In genomic region chr20:64076061-64076997, GRCh38 we compare ENCODE assay signal across 16 cellular contexts. TPM values are rescaled to one million over a fixed set of nuclear protein-coding genes. Genes with fewer than 3 reads are reported as not detected.
DNase-seq lines count a peak whose midpoint lies in the region; ATAC-seq, FAIRE-seq and TF ChIP-seq lines count a peak whose summit lies in the region.
"Had no signal": no experiment of that assay in that cellular context is flagged by ENCODE, and none has a peak within 500 bp of the region (broad histone marks: within the 10 kb centered on the region; RNA-seq: fewer than 3 reads in every experiment).

No MANE protein-coding gene starts in this region.

- H3K4ac ChIP-seq in neuronal stem cell (ENCODE audit: low read length), result no peak overlapping the region

- no peak overlapping the region for H4K8ac ChIP-seq in neuronal stem cell (ENCODE audit: low read depth, low read length)

- H2BK5ac ChIP-seq in neuronal stem cell (ENCODE audit: low read length), result peak overlapping the region; percentile 66

- H3K4me1 Mint-ChIP-seq in CD8-positive, alpha-beta T cell (ENCODE audit: low read depth), result peaks cover 20% of the 10 kb centered on the region
- peaks cover 25% of the 10 kb centered on the region for H3K4me1 Mint-ChIP-seq in activated naive CD8-positive, alpha-beta T cell treated with anti-CD3 and anti-CD28 coated beads, Interleukin-2, amount 50 U/mL, for 24 hours

- H2BK12ac ChIP-seq in neuronal stem cell (ENCODE audit: low read length), result no peak overlapping the region

- no peak overlapping the region for H3K9ac ChIP-seq in neuronal stem cell (ENCODE audit: low read depth, low read length, poor library complexity)

- H3K4me2 ChIP-seq in neuronal stem cell (ENCODE audit: insufficient read depth, low read length, poor library complexity, severe bottlenecking), result no peak overlapping the region

- no peaks in the 10 kb centered on the region for H3K27me3 Mint-ChIP-seq in CD8-positive, alpha-beta T cell (ENCODE audit: low read depth)
- no peaks in the 10 kb centered on the region for H3K27me3 Mint-ChIP-seq in activated naive CD8-positive, alpha-beta T cell treated with anti-CD3 and anti-CD28 coated beads, Interleukin-2, amount 50 U/mL, for 24 hours

- peaks cover 31% of the 10 kb centered on the region for H3K4me1 ChIP-seq in CD8-positive, alpha-beta T cell (ENCODE audit: insufficient read depth, low read length)
- peaks cover 10% of the 10 kb centered on the region for H3K4me1 ChIP-seq in HEK293 (ENCODE audit: control insufficient read depth, insufficient read depth, low read length)
- H3K4me1 ChIP-seq in neuronal stem cell (ENCODE audit: control insufficient read depth in 2 of 2, insufficient read depth in 1 of 2, low read depth in 1 of 2, low read length in 2 of 2), result peaks cover 17 to 30% of the 10 kb centered on the region in 2 donors

- DNase-seq in CD8-positive, alpha-beta T cell, result no peak
- no peak for DNase-seq in activated naive CD8-positive, alpha-beta T cell treated with anti-CD3 and anti-CD28 coated beads, Interleukin-2, amount 50 U/mL, for 24 hours
- DNase-seq in neuronal stem cell (ENCODE audit: low spot score), result no peak
- DNase-seq in frontal cortex (ENCODE audit: low spot score in 2 of 2), result no peak
- DNase-seq in HCEC 1CT, result no peak
- DNase-seq in stimulated activated CD4-positive, alpha-beta T cell treated with anti-CD3 and anti-CD28 coated beads, Interleukin-15, amount 100 ng/mL, for 24 hours, result no peak
- DNase-seq: erythroblast; NCI-H69; SHP77; stimulated activated CD4-positive, alpha-beta T cell treated with anti-CD3 and anti-CD28 coated beads, Interleukin-4, amount 100 ng/mL, for 4 hours had no signal

- peak overlapping the region; percentile 35 for H3K4me3 Mint-ChIP-seq in CD8-positive, alpha-beta T cell
- H3K4me3 Mint-ChIP-seq in activated naive CD8-positive, alpha-beta T cell treated with anti-CD3 and anti-CD28 coated beads, Interleukin-2, amount 50 U/mL, for 24 hours, result peak overlapping the region; percentile 86

- H3K23ac ChIP-seq in neuronal stem cell (ENCODE audit: low read depth, low read length, poor library complexity), result no peak overlapping the region

- no peaks in the 10 kb centered on the region for H3K9me3 Mint-ChIP-seq in CD8-positive, alpha-beta T cell
- no peaks in the 10 kb centered on the region for H3K9me3 Mint-ChIP-seq in activated naive CD8-positive, alpha-beta T cell treated with anti-CD3 and anti-CD28 coated beads, Interleukin-2, amount 50 U/mL, for 24 hours

- peak overlapping the region; percentile 85 for H3K4me3 ChIP-seq in CD8-positive, alpha-beta T cell (ENCODE audit: low read depth, low read length)
- no peak overlapping the region for H3K4me3 ChIP-seq in HEK293 (ENCODE audit: low read depth, low read length)
- H3K4me3 ChIP-seq in neuronal stem cell (ENCODE audit: low read length in 2 of 2), result no peak overlapping the region
- H3K4me3 ChIP-seq: cardiac muscle cell had no signal

- H4K91ac ChIP-seq in neuronal stem cell (ENCODE audit: low read depth, low read length, poor library complexity), result no peak overlapping the region

- H3K9me3 ChIP-seq in CD8-positive, alpha-beta T cell (ENCODE audit: low read length), result no peaks in the 10 kb centered on the region
- no peaks in the 10 kb centered on the region for H3K9me3 ChIP-seq in HEK293 (ENCODE audit: control insufficient read depth, insufficient read depth, low read depth, low read length)
- H3K9me3 ChIP-seq in neuronal stem cell (replicated peaks in 1 of 2; ENCODE audit: control insufficient read depth in 2 of 2, insufficient read depth in 1 of 2, low read depth in 1 of 2, low read length in 2 of 2), result no peaks in the 10 kb centered on the region

- peaks cover 11% of the 10 kb centered on the region for H3K79me1 ChIP-seq in neuronal stem cell (ENCODE audit: low read depth, low read length)

- POLR2A ChIA-PET in CD8-positive, alpha-beta T cell (lab: Charles Lee), result interaction anchor here (1.8 kb wide), 1 partner anchor 14 kb away, joined by 7 read pairs; the partner anchor contains the start of gene TCEA2
- POLR2A ChIA-PET in HEK293 (lab: Yijun Ruan, JAX), result interaction anchor here (0.5 to 0.6 kb wide), 2 partner anchors 14 to 17 kb away, joined by 3 read pairs; no protein-coding TSS in a partner anchor

- intact Hi-C loops in CD8-positive, alpha-beta T cell (cut with DNase I, micrococcal nuclease), result loop anchor here in 1 of 2 experiments (5.0 kb wide), 1 partner anchor 119 kb away; the partner anchor contains the start of gene UCKL1

- H3K18ac ChIP-seq in neuronal stem cell (ENCODE audit: low read length), result no peak overlapping the region

- no peaks in the 10 kb centered on the region for H3K27me3 ChIP-seq in CD8-positive, alpha-beta T cell (ENCODE audit: insufficient read depth, low read length)
- H3K27me3 ChIP-seq in neuronal stem cell (ENCODE audit: control insufficient read depth in 3 of 3, insufficient read depth in 3 of 3, low read depth in 1 of 3, low read length in 3 of 3), result peaks cover 0 to 2% (median under 1%) of the 10 kb centered on the region in 3 experiments
- H3K27me3 ChIP-seq: cardiac muscle cell had no signal

- H3K36me3 Mint-ChIP-seq in CD8-positive, alpha-beta T cell, result peaks cover 33% of the 10 kb centered on the region
- peaks cover 4% of the 10 kb centered on the region for H3K36me3 Mint-ChIP-seq in activated naive CD8-positive, alpha-beta T cell treated with anti-CD3 and anti-CD28 coated beads, Interleukin-2, amount 50 U/mL, for 24 hours (ENCODE audit: low read depth)

- no peak overlapping the region for H3K14ac ChIP-seq in neuronal stem cell (ENCODE audit: low read length)

- no peak for ATAC-seq in CD8-positive, alpha-beta T cell
- ATAC-seq in activated naive CD8-positive, alpha-beta T cell treated with anti-CD3 and anti-CD28 coated beads, Interleukin-2, amount 50 U/mL, for 24 hours, result no peak
- ATAC-seq in GM18868 (IDR thresholded peaks at IDR 0.05; ENCODE audit: unreplicated experiment), result no peak

- H2AK5ac ChIP-seq in neuronal stem cell (ENCODE audit: low read depth, low read length), result peak overlapping the region; percentile 84

- H3K27ac Mint-ChIP-seq in CD8-positive, alpha-beta T cell, result peak overlapping the region; percentile 32
- peak overlapping the region; percentile 22 for H3K27ac Mint-ChIP-seq in activated naive CD8-positive, alpha-beta T cell treated with anti-CD3 and anti-CD28 coated beads, Interleukin-2, amount 50 U/mL, for 24 hours
- H3K27ac Mint-ChIP-seq: progenitor cell of endocrine pancreas had no signal

- no peak overlapping the region for H2BK15ac ChIP-seq in neuronal stem cell (ENCODE audit: low read length)

- H3K36me3 ChIP-seq in CD8-positive, alpha-beta T cell (ENCODE audit: insufficient read depth, low read length), result peaks cover 11% of the 10 kb centered on the region
- H3K36me3 ChIP-seq in HEK293 (ENCODE audit: control insufficient read depth in 2 of 2, insufficient read depth in 1 of 2, low read length in 2 of 2) (peaks cover 0 to 22% of the 10 kb centered on the region in 2 experiments; a peak in 1 of 3 replicates), neuronal stem cell (replicated peaks in 1 of 2; ENCODE audit: control insufficient read depth in 2 of 2, insufficient read depth in 2 of 2, low read length in 2 of 2) (peaks cover 10 to 11% of the 10 kb centered on the region in 2 donors)

- peak overlapping the region; percentile 66 for H3K27ac ChIP-seq in CD8-positive, alpha-beta T cell (ENCODE audit: low read depth, low read length)
- H3K27ac ChIP-seq in HEK293 (ENCODE audit: extremely low read depth, low read depth, low read length), result no peak overlapping the region
- no peak overlapping the region for H3K27ac ChIP-seq in neuronal stem cell (replicated peaks; ENCODE audit: low read length)
- H3K27ac ChIP-seq: cardiac muscle cell had no signal

- no peak overlapping the region for H2AFZ ChIP-seq in neuronal stem cell (ENCODE audit: low read length)

- CTCF ChIA-PET in CD8-positive, alpha-beta T cell (lab: Charles Lee), result interaction anchor here (0.9 to 4.4 kb wide), 4 partner anchors 10 to 43 kb away, joined by 3 to 34 read pairs (median 3); no protein-coding TSS in a partner anchor
- CTCF ChIA-PET in HEK293 (lab: Yijun Ruan, JAX), result interaction anchor here (0.5 to 0.7 kb wide), 2 partner anchors 37 to 65 kb away, joined by 3 read pairs; no protein-coding TSS in a partner anchor

- FAIRE-seq in frontal cortex (lab: Jason Lieb, UNC), result no peak

- WGBS in neuronal stem cell (ENCODE audit: extremely low coverage in 2 of 2, insufficient read length in 2 of 2, insufficient replicate concordance in 1 of 2), 2 donors, result no CpG with 5 or more reads among the region's 22 CpGs

- no peak overlapping the region for H2BK120ac ChIP-seq in neuronal stem cell (ENCODE audit: low read depth, low read length)

- TF ChIP-seq CTCF in CD8-positive, alpha-beta T cell (IDR thresholded peaks at IDR 0.05), result no peak
- no peak for TF ChIP-seq CTCF in HEK293 (tag by site-specific recombination; IDR thresholded peaks at IDR 0.05)

RNA-seq across cellular contexts. Expression of gene RGS19, which starts 3.0 kb away (rescaled TPM):
- 1 to 10 TPM; 6.9 to 8.1 TPM for total RNA-seq in CD8-positive, alpha-beta T cell
- 7.9 TPM for polyA plus RNA-seq in neuronal stem cell (2013, experiment 1 of 2)
- 8.0 TPM for polyA plus RNA-seq in neuronal stem cell (2013, experiment 2 of 2)
- 7.7 TPM for total RNA-seq in frontal cortex

RNA-seq across cellular contexts. Expression of gene OPRL1, which starts 3.6 kb away (rescaled TPM):
- under 1 TPM; 0.35 to 0.69 TPM for total RNA-seq in CD8-positive, alpha-beta T cell
- polyA plus RNA-seq in neuronal stem cell (2013, experiment 1 of 2), result 2.6 TPM
- 2.5 TPM for polyA plus RNA-seq in neuronal stem cell (2013, experiment 2 of 2)
- total RNA-seq in frontal cortex, result 13.5 TPM

RNA-seq across cellular contexts. Expression of gene LKAAEAR1, which starts 7.9 kb away (rescaled TPM):
- total RNA-seq in CD8-positive, alpha-beta T cell, result under 1 TPM in 1 of 2 experiments, not detected in 1; 0.42 TPM
- polyA plus RNA-seq in neuronal stem cell (2013, experiment 1 of 2), result 0.10 TPM
- 0.08 TPM for polyA plus RNA-seq in neuronal stem cell (2013, experiment 2 of 2)
- 2.9 TPM for total RNA-seq in frontal cortex
- total RNA-seq: mesenteric fat pad, progenitor cell of endocrine pancreas, subcutaneous adipose tissue had no signal

RNA-seq across cellular contexts. Expression of gene TCEA2, which starts 13.3 kb away (rescaled TPM):
- 10 to 100 TPM; 18.2 to 18.4 TPM for total RNA-seq in CD8-positive, alpha-beta T cell
- 111 TPM for polyA plus RNA-seq in neuronal stem cell (2013, experiment 1 of 2)
- 113 TPM for polyA plus RNA-seq in neuronal stem cell (2013, experiment 2 of 2)
- 36.7 TPM for total RNA-seq in frontal cortex

RNA-seq across cellular contexts. Expression of gene SOX18, which starts 26.9 kb away (rescaled TPM):
- total RNA-seq in CD8-positive, alpha-beta T cell, result not detected
- polyA plus RNA-seq in neuronal stem cell (2013, experiment 1 of 2), result 0.13 TPM
- 0.08 TPM for polyA plus RNA-seq in neuronal stem cell (2013, experiment 2 of 2)
- 0.41 TPM for total RNA-seq in frontal cortex
- total RNA-seq: progenitor cell of endocrine pancreas had no signal
- polyA plus RNA-seq: cardiac muscle cell had no signal
